Comparison of ENCODE assay signal across 8 cellular contexts in the genomic region with DNA sequence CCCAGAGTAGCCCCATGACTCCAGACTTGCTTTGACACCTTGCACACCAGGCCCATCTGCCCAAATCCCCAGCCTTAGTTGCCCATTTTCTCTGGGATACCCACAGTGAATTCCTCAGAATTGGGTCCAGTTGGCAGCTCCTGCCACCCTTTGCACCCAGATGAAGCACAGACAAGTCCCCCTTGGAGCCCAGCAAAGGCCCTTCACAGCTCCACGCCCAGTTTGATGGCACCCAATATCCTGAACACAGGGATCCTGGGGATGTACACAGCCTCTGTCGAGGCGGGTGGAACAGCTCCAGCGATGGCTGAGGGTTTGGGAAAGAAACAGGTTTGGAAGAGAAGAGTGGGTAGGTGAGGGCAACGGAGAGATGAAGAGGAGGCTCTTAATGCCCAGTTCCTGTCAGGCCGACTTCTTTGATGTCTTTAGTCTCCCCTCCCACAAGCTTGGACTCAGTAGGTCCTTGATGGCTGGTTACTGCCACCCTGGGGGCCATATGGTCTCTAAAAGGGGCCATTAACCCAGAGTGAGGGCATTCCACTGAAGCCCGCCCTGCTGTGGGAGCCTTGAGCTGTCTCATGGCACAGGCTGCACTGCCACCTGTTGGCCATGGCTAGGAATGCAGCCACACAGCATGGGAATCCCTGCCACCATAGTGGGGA. TPM values are rescaled to one million over a fixed set of nuclear protein-coding genes. Genes with fewer than 3 reads are reported as not detected.
DNase-seq lines count a peak whose midpoint lies in the region; ATAC-seq, FAIRE-seq and TF ChIP-seq lines count a peak whose summit lies in the region.

No MANE protein-coding gene starts in this region.

- CTCF ChIA-PET in A549 (lab: Yijun Ruan, JAX): interaction anchor here (0.6 to 5.6 kb wide), 53 partner anchors 8 to 889 kb away, joined by 3 to 119 read pairs (median 4); a partner anchor contains a TSS

- H3K9me3 ChIP-seq in A549 (no peaks in the 10 kb centered on the region), thoracic aorta (no peaks in the 10 kb centered on the region)

- H3K4me2 ChIP-seq in A549: no peak overlapping the region

- no peaks in the 10 kb centered on the region for H3K4me1 ChIP-seq in A549
- no peaks in the 10 kb centered on the region for H3K4me1 ChIP-seq in thoracic aorta (ENCODE audit: control insufficient read depth in 1 of 2, low read depth in 2 of 2)

- TF ChIP-seq RAD21 in A549 (conservative IDR thresholded peaks at IDR 0.05 in 1 of 2, IDR thresholded peaks at IDR 0.05 in 1 of 2): peak; percentile 78 to 81

- peaks cover 27% of the 10 kb centered on the region for H3K36me3 Mint-ChIP-seq in activated T-helper 17 cell treated with anti-CD3 and anti-CD28 coated beads, Interleukin-2, amount 50 U/mL, for 72 hours (ENCODE audit: low read depth)

- H3K36me3 ChIP-seq in thoracic aorta: peaks cover 23% of the 10 kb centered on the region

- in situ Hi-C loops in GM13977 (cut with MboI; ENCODE audit: low pct_unique_long_range_greater_than_20kb, low sequenced_read_pairs, unreplicated experiment): no loop called here

- TF ChIP-seq CTCF in A549 (IDR thresholded peaks at IDR 0.05) (peak; percentile 71), GM13977 (IDR thresholded peaks at IDR 0.05; ENCODE audit: extremely low read depth, insufficient read depth, missing control alignments) (peak; percentile 100), fibroblast of the aortic adventitia (IDR thresholded peaks at IDR 0.05; ENCODE audit: insufficient read depth, low read length) (peak; percentile 99), thoracic aorta (IDR thresholded peaks at IDR 0.05) (peak; percentile 97)

- H3K27ac ChIP-seq in A549: no peak overlapping the region
- H3K27ac ChIP-seq in thoracic aorta: no peak overlapping the region

- no peaks in the 10 kb centered on the region for H3K4me1 Mint-ChIP-seq in activated T-helper 17 cell treated with anti-CD3 and anti-CD28 coated beads, Interleukin-2, amount 50 U/mL, for 72 hours

- H3K9me3 Mint-ChIP-seq in activated T-helper 17 cell treated with anti-CD3 and anti-CD28 coated beads, Interleukin-2, amount 50 U/mL, for 72 hours: no peaks in the 10 kb centered on the region

- TF ChIP-seq EP300 in A549 (IDR thresholded peaks at IDR 0.05): no peak

- POLR2A ChIA-PET in A549 (lab: Yijun Ruan, JAX): interaction anchor here (0.5 to 1.3 kb wide), 6 partner anchors 21 to 665 kb away, joined by 3 to 9 read pairs (median 4); a partner anchor contains a TSS

- H3K4me3 ChIP-seq in A549 (no peak overlapping the region), fibroblast of the aortic adventitia (ENCODE audit: low read depth, low read length) (no peak overlapping the region), thoracic aorta (no peak overlapping the region)
- no peak overlapping the region for H3K4me3 ChIP-seq in Jurkat, Clone E6-1 (ENCODE audit: low read length)

- DNase-seq in A549 (ENCODE audit: low read depth in 1 of 2, low spot score in 1 of 2): peak; percentile 60 to 65
- DNase-seq in GM13977 (ENCODE audit: low spot score): peak; percentile 87
- peak; percentile 42 for DNase-seq in Jurkat, Clone E6-1 (ENCODE audit: low read depth, low spot score)
- peak; percentile 41 for DNase-seq in RCC 7860 (ENCODE audit: low spot score)
- peak; percentile 61 for DNase-seq in fibroblast of the aortic adventitia (ENCODE audit: low read depth)
- peak in 54 of 56 donors; percentile 15 to 91 (median 70) for DNase-seq in nucleus accumbens (lab: John Stamatoyannopoulos, UW)
- DNase-seq in thoracic aorta (ENCODE audit: low spot score): no peak

- peak; percentile 77 to 93 for ATAC-seq in A549
- ATAC-seq in activated T-helper 17 cell treated with anti-CD3 and anti-CD28 coated beads, Interleukin-2, amount 50 U/mL, for 72 hours (replicated peaks): peak; percentile 93
- ATAC-seq in thoracic aorta (ENCODE audit: insufficient number of reproducible peaks, low FRiP score, low read depth): no peak

- WGBS in A549 (ENCODE audit: missing lambda C conversion rate): 37% methylated on average over 6 of the region's 7 CpGs

- no peak overlapping the region for H3K27ac Mint-ChIP-seq in activated T-helper 17 cell treated with anti-CD3 and anti-CD28 coated beads, Interleukin-2, amount 50 U/mL, for 72 hours

- no peak for TF ChIP-seq POLR2A in A549 (IDR thresholded peaks at IDR 0.05; ENCODE audit: low read length)

- FAIRE-seq in A549 (lab: Jason Lieb, UNC): no peak
- FAIRE-seq in RCC 7860 (lab: Jason Lieb, UNC): no peak

- no peaks in the 10 kb centered on the region for H3K27me3 Mint-ChIP-seq in activated T-helper 17 cell treated with anti-CD3 and anti-CD28 coated beads, Interleukin-2, amount 50 U/mL, for 72 hours

- no peaks in the 10 kb centered on the region for H3K27me3 ChIP-seq in thoracic aorta (replicated peaks; ENCODE audit: insufficient read depth)

- H3K4me3 Mint-ChIP-seq in activated T-helper 17 cell treated with anti-CD3 and anti-CD28 coated beads, Interleukin-2, amount 50 U/mL, for 72 hours: no peak overlapping the region

TF ChIP-seq in A549, 52 proteins besides CTCF, POLR2A, EP300 and RAD21:
- TF ChIP-seq SMC3 (IDR thresholded peaks at IDR 0.05): peak; percentile 54; the same call in 2 of the 3 replicates
- TF ChIP-seq, protein P1, sequence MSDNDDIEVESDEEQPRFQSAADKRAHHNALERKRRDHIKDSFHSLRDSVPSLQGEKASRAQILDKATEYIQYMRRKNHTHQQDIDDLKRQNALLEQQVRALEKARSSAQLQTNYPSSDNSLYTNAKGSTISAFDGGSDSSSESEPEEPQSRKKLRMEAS (IDR thresholded peaks at IDR 0.05): peak; percentile 19; the same call in 1 of the 2 replicates
- no peak for TF ChIP-seq TP53 (CRISPR knock-in tag; IDR thresholded peaks at IDR 0.05)

RNA-seq across cellular contexts. Expression of a gene that starts 21.7 kb away (rescaled TPM):
- 6.2 and 8.9 TPM in 2 replicates for polyA plus RNA-seq in A549 (2011; rRNA removed)
- 12.8 and 15.4 TPM in 2 replicates for polyA plus RNA-seq in A549 (2012; cell fraction: cytosol; rRNA removed)
- polyA plus RNA-seq in A549 (2012; cell fraction: nucleus; rRNA removed): 12.0 and 12.3 TPM in 2 replicates
- 4.8 to 8.9 TPM (median 8.0 TPM) in 3 replicates for polyA plus RNA-seq in A549 (2017; fragmentation: RNase III; extraction: RNeasy Plus Mini Kit Qiagen cat#74134 plus additional on column Dnase treatment)
- polyA minus RNA-seq in A549 (2011; rRNA and poly(A)+ RNA removed): 13.4 and 14.0 TPM in 2 replicates
- 11.5 TPM for polyA plus RNA-seq in Jurkat, Clone E6-1 (2012; ENCODE audit: insufficient read depth, insufficient read length)
- total RNA-seq in activated T-helper 17 cell treated with anti-CD3 and anti-CD28 coated beads, Interleukin-2, amount 50 U/mL, for 72 hours: 1 to 10 TPM; 3.5 to 4.2 TPM
- 6.6 and 9.2 TPM in 2 replicates for total RNA-seq in fibroblast of the aortic adventitia (ENCODE audit: low replicate concordance)
- 10 to 100 TPM in 1 of 2 donors, 1 to 10 TPM in 1; 3.9 to 12.9 TPM for total RNA-seq in thoracic aorta

RNA-seq across cellular contexts. Expression of a gene that starts 21.9 kb away (rescaled TPM):
- polyA plus RNA-seq in A549 (2011; rRNA removed): 2.7 TPM in 2 replicates
- polyA plus RNA-seq in A549 (2012; cell fraction: cytosol; rRNA removed): 0.61 and 0.66 TPM in 2 replicates
- 9.4 and 11.0 TPM in 2 replicates for polyA plus RNA-seq in A549 (2012; cell fraction: nucleus; rRNA removed)
- 1.3 to 2.4 TPM (median 1.7 TPM) in 3 replicates for polyA plus RNA-seq in A549 (2017; fragmentation: RNase III; extraction: RNeasy Plus Mini Kit Qiagen cat#74134 plus additional on column Dnase treatment)
- 1.1 and 1.9 TPM in 2 replicates for polyA minus RNA-seq in A549 (2011; rRNA and poly(A)+ RNA removed)
- 3.0 TPM for polyA plus RNA-seq in Jurkat, Clone E6-1 (2012; ENCODE audit: insufficient read depth, insufficient read length)
- total RNA-seq in activated T-helper 17 cell treated with anti-CD3 and anti-CD28 coated beads, Interleukin-2, amount 50 U/mL, for 72 hours: 10 to 100 TPM; 10.7 to 65.8 TPM
- total RNA-seq in fibroblast of the aortic adventitia (ENCODE audit: low replicate concordance): 0.41 and 1.7 TPM in 2 replicates
- total RNA-seq in thoracic aorta: 1 to 10 TPM in 1 of 2 donors, under 1 TPM in 1; 0.81 to 5.8 TPM
